ENCODE assay signal across 16 cellular contexts in genomic region chr3:13005301-13005700, GRCh38.
A peak's percentile ranks its signal among the peaks of the same experiment; 100 is the strongest.
DNase-seq lines count a peak whose midpoint lies in the region; ATAC-seq and TF ChIP-seq lines count a peak whose summit lies in the region.
"Had no signal": no experiment of that assay in that cellular context is flagged by ENCODE, and none has a peak within 500 bp of the region (broad histone marks: within the 10 kb centered on the region; RNA-seq: fewer than 3 reads in every experiment).

No MANE protein-coding gene starts in this region.

- no peak overlapping the region for H3K4me3 ChIP-seq in BLaER1 treated with 17β-estradiol and CSF1 and Interleukin-3, amounts not matched to agents 10 nM and 100 nM
- H3K4me3 ChIP-seq in Loucy (ENCODE audit: low read length, poor library complexity, severe bottlenecking): no peak overlapping the region
- H3K4me3 ChIP-seq in ascending aorta: no peak overlapping the region
- H3K4me3 ChIP-seq: heart left ventricle had no signal

- H3K4me2 ChIP-seq in BLaER1 treated with 17β-estradiol and CSF1 and Interleukin-3, amounts not matched to agents 10 nM and 100 nM: peak overlapping the region; percentile 92 to 100 (median 99)
- H3K4me2 ChIP-seq in Loucy (ENCODE audit: low read depth, low read length, poor library complexity, severe bottlenecking): peak overlapping the region; percentile 14

- peaks cover 84 to 90% of the 10 kb centered on the region in 2 donors for H3K4me1 Mint-ChIP-seq in natural killer cell

- peaks cover 10 to 46% (median 16%) of the 10 kb centered on the region in 11 experiments; a peak in 19 of 22 replicates for H3K36me3 ChIP-seq in BLaER1 treated with 17β-estradiol and CSF1 and Interleukin-3, amounts not matched to agents 10 nM and 100 nM
- H3K36me3 ChIP-seq in Loucy (ENCODE audit: insufficient read depth, low read length) (peaks cover 5% of the 10 kb centered on the region; the same call in 1 of the 2 replicates), ascending aorta (peaks cover 0 to 2% of the 10 kb centered on the region in 2 donors)

- peak overlapping the region; percentile 77 for H3K4me3 Mint-ChIP-seq in natural killer cell
- H3K4me3 Mint-ChIP-seq: activated naive CD8-positive, alpha-beta T cell had no signal

- peak overlapping the region in 9 of 11 experiments; percentile 22 to 100 (median 98); a peak in 16 of 22 replicates for H3K27ac ChIP-seq in BLaER1 treated with 17β-estradiol and CSF1 and Interleukin-3, amounts not matched to agents 10 nM and 100 nM
- H3K27ac ChIP-seq in cingulate gyrus (ENCODE audit: low read depth, low read length): peak overlapping the region; percentile 49
- no peak overlapping the region for H3K27ac ChIP-seq in ascending aorta

- peak overlapping the region; percentile 98 to 99 for H3K27ac Mint-ChIP-seq in natural killer cell
- H3K27ac Mint-ChIP-seq: progenitor cell of endocrine pancreas had no signal

- no peaks in the 10 kb centered on the region for H3K9me3 Mint-ChIP-seq in natural killer cell

- H3K79me2 ChIP-seq in Loucy (ENCODE audit: insufficient read depth, low read length): peaks cover 98% of the 10 kb centered on the region

- H3K27me3 Mint-ChIP-seq in natural killer cell (ENCODE audit: low read depth in 2 of 2): no peaks in the 10 kb centered on the region
- H3K27me3 Mint-ChIP-seq: activated naive CD8-positive, alpha-beta T cell had no signal

- peak overlapping the region in 10 of 11 experiments; percentile 12 to 90 (median 62); a peak in 15 of 22 replicates for H3K9ac ChIP-seq in BLaER1 treated with 17β-estradiol and CSF1 and Interleukin-3, amounts not matched to agents 10 nM and 100 nM
- H3K9ac ChIP-seq in Loucy (ENCODE audit: low read depth, low read length, poor library complexity, severe bottlenecking): no peak overlapping the region

- no peaks in the 10 kb centered on the region for H3K36me3 Mint-ChIP-seq in natural killer cell

- TF ChIP-seq CTCF in Loucy (conservative IDR thresholded peaks at IDR 0.05; ENCODE audit: low read length) (no peak), natural killer cell (IDR thresholded peaks at IDR 0.05) (no peak), ascending aorta (IDR thresholded peaks at IDR 0.05) (no peak)

- no peak overlapping the region for H2AFZ ChIP-seq in Loucy (ENCODE audit: low read length)

- H3F3A ChIP-seq in Loucy (ENCODE audit: low read depth): no peaks in the 10 kb centered on the region

- H3K9me2 ChIP-seq in Loucy (replicated peaks; ENCODE audit: low read depth, low read length): no peaks in the 10 kb centered on the region

- no peaks in the 10 kb centered on the region for H3K27me3 ChIP-seq in BLaER1 treated with 17β-estradiol and CSF1 and Interleukin-3, amounts not matched to agents 10 nM and 100 nM
- H3K27me3 ChIP-seq in Loucy (ENCODE audit: insufficient read depth, low read length, poor library complexity, severe bottlenecking): no peaks in the 10 kb centered on the region
- no peaks in the 10 kb centered on the region for H3K27me3 ChIP-seq in ascending aorta
- H3K27me3 ChIP-seq: heart left ventricle had no signal

- peaks cover 89 to 100% (median 99%) of the 10 kb centered on the region in 10 experiments for H3K4me1 ChIP-seq in BLaER1 treated with 17β-estradiol and CSF1 and Interleukin-3, amounts not matched to agents 10 nM and 100 nM
- H3K4me1 ChIP-seq in Loucy (ENCODE audit: insufficient read depth, low read length, poor library complexity, severe bottlenecking) (peaks cover 52% of the 10 kb centered on the region), ascending aorta (no peaks in the 10 kb centered on the region)

- H4K20me1 ChIP-seq in BLaER1 treated with 17β-estradiol and CSF1 and Interleukin-3, amounts not matched to agents 10 nM and 100 nM: peaks cover 0 to 96% (median 62%) of the 10 kb centered on the region in 11 experiments; a peak in 15 of 22 replicates
- H4K20me1 ChIP-seq in Loucy (ENCODE audit: insufficient read depth, low read length, poor library complexity, severe bottlenecking): peaks cover 30% of the 10 kb centered on the region

- no peak for DNase-seq in natural killer cell
- no peak for DNase-seq in ascending aorta (ENCODE audit: low spot score in 2 of 2)
- DNase-seq in stimulated activated CD4-positive, alpha-beta T cell treated with anti-CD3 and anti-CD28 coated beads, Interleukin-1b, Interleukin-23, amount 100 ng/mL, for 48 hours: no peak
- DNase-seq in DMS114 treated with DMSO at 0.1 percent for 48 hours (lab: John Stamatoyannopoulos, UW; ENCODE audit: unreplicated experiment): no peak
- DNase-seq: activated CD4-positive, alpha-beta T cell treated with anti-CD3 and anti-CD28 coated beads for 1 hour; activated CD8-positive, alpha-beta memory T cell treated with anti-CD3 and anti-CD28 coated beads, Interleukin-2, amount 50 U/mL, for 4 hours; DMS 273 treated with DMSO at 0.1 percent for 48 hours; NCI-H2029 treated with DMSO at 0.1 percent for 48 hours; NCI-H524 treated with DMSO at 0.1 percent for 48 hours had no signal

- intact Hi-C loops in natural killer cell (cut with micrococcal nuclease): no loop called here
- intact Hi-C loops in ascending aorta (cut with DNase I): no loop called here

- no peaks in the 10 kb centered on the region for H3K9me3 ChIP-seq in BLaER1 treated with 17β-estradiol and CSF1 and Interleukin-3, amounts not matched to agents 10 nM and 100 nM (replicated peaks in 1 of 11)
- H3K9me3 ChIP-seq in Loucy (ENCODE audit: insufficient read depth, low read depth, low read length) (no peaks in the 10 kb centered on the region), ascending aorta (no peaks in the 10 kb centered on the region)
- H3K9me3 ChIP-seq: heart left ventricle had no signal

- ATAC-seq in natural killer cell: peak; percentile 57 to 73 (median 66)
- ATAC-seq in GM21367 (IDR thresholded peaks at IDR 0.05; ENCODE audit: unreplicated experiment): no peak
- ATAC-seq: heart left ventricle had no signal

Comparison
In these comparisons a context has a peak if more than half of its experiments do, and no peak if none do; other contexts are left out.
1. H3K27ac ChIP-seq: peak in BLaER1 treated with 17β-estradiol and CSF1 and Interleukin-3, amounts not matched to agents 10 nM and 100 nM (9 of 11) and cingulate gyrus (single experiment); none in ascending aorta (0 of 2).